Comparison of ENCODE assay signal across 8 cellular contexts in the genomic region with DNA sequence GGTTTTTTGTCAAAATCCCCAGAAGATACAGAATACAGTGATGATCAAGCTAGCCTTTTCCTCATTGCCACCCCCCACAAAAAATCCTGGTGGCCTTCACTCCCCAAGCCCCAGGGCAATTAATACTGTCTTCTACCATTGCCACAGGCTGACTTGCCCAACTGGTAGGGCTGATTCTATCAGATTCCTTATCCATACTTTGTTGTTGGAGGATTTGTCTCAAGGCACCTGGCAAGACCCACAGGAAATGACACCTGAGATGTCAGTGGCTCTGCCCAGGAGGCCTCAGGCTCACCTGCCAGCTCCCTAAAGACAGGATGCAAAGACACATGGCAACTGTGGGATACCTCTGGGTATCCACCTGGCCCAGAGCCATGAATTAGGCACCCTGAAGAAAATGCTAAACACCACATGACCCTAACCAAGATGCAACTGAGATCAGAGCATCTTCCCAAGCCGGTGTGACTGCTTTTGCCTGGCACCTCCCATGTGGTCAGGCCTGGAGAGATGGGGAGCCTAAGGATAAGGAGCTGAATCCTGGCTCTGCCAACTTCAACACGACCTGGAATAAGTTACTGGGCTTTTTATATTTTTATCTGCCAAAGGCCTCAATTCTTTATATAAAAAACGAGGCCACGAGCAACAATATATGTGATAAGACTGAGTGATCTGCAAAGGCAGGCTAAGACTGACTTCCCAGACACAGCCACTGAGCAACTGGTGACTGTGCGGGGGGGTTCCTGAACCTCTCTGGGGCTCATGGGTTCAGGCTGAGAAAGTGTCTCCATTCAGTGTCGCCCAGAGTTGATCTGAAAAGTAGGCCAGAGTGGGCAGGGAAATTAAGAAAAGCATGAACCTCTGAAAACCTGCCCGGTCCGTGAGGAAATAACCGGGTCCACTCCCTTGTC. TPM values are rescaled to one million over a fixed set of nuclear protein-coding genes. Genes with fewer than 3 reads are reported as not detected.
A peak's percentile ranks its signal among the peaks of the same experiment; 100 is the strongest.
DNase-seq lines count a peak whose midpoint lies in the region; TF ChIP-seq lines count a peak whose summit lies in the region.

No MANE protein-coding gene starts in this region.

- H3K4me3 ChIP-seq in Caco-2 (ENCODE audit: low read depth, low read length) (peak overlapping the region; percentile 74), brain microvascular endothelial cell (ENCODE audit: low read depth, low read length) (peak overlapping the region; percentile 85), liver (ENCODE audit: low read depth in 1 of 3, low read length in 3 of 3) (peak overlapping the region; percentile 71 to 84 (median 78)), stomach smooth muscle (ENCODE audit: low read length in 2 of 2) (peak overlapping the region; percentile 90 to 93)

- H2BK15ac ChIP-seq in H9 (ENCODE audit: low read depth, low read length) = no peak overlapping the region

- no peak overlapping the region for H3K14ac ChIP-seq in H9 (ENCODE audit: insufficient read depth, low read length)

- H3K18ac ChIP-seq in H9 (ENCODE audit: insufficient read length, low read depth, low read length) = no peak overlapping the region

- no CpG with 5 or more reads among the region's 9 CpGs for WGBS in H9 (ENCODE audit: extremely low coverage, insufficient read length, low lambda C conversion rate)
- WGBS in liver = 9% methylated on average over 9 of the region's 9 CpGs

- H3K56ac ChIP-seq in H9 (ENCODE audit: insufficient read length, low read depth, low read length) = no peak overlapping the region

- H3K79me1 ChIP-seq in H9 (ENCODE audit: insufficient read depth, low read depth, low read length, poor library complexity, severe bottlenecking) = peaks cover 3% of the 10 kb centered on the region

- TF ChIP-seq RAD21 in liver (IDR thresholded peaks at IDR 0.05) = no peak

- no peak overlapping the region for H2BK120ac ChIP-seq in H9 (ENCODE audit: low read depth, low read length, poor library complexity, severe bottlenecking)

- peak overlapping the region; percentile 51 for H3K4me2 ChIP-seq in H9 (ENCODE audit: insufficient read depth, insufficient read length, low read length)

- H2BK20ac ChIP-seq in H9 (ENCODE audit: low read depth, low read length, poor library complexity, severe bottlenecking) = no peak overlapping the region

- H3K4me3 Mint-ChIP-seq in Caco-2 (ENCODE audit: unreplicated experiment) = peak overlapping the region; percentile 90
- peak overlapping the region; percentile 84 to 87 for H3K4me3 Mint-ChIP-seq in H9

- H3K36me3 ChIP-seq in Caco-2 (ENCODE audit: control insufficient read depth, insufficient read depth, low read length) = no peaks in the 10 kb centered on the region
- H3K36me3 ChIP-seq in brain microvascular endothelial cell (replicated peaks) = no peaks in the 10 kb centered on the region
- peaks cover 0 to 5% (median 3%) of the 10 kb centered on the region in 4 donors for H3K36me3 ChIP-seq in liver (ENCODE audit: control insufficient read depth in 4 of 4, insufficient read depth in 3 of 4, low read depth in 1 of 4, low read length in 3 of 4)
- H3K36me3 ChIP-seq in stomach smooth muscle (ENCODE audit: control insufficient read depth in 2 of 2, insufficient read depth in 2 of 2, low read length in 2 of 2) = peaks cover 0 to 4% of the 10 kb centered on the region in 2 donors

- in situ Hi-C loops in brain microvascular endothelial cell (cut with HindIII; ENCODE audit: low pct_ligation_motif_present, low sequenced_read_pairs) (no loop called here), ACHN (cut with HindIII; ENCODE audit: low pct_ligation_motif_present, low pct_unique_long_range_greater_than_20kb, low sequenced_read_pairs) (no loop called here)

- BruUV-seq in Caco-2 (replicated peaks; lab: Mats Ljungman, UMichigan) = no TSS peak

- CTCF ChIA-PET in Caco-2 (lab: Charles Lee) = interaction anchor here (0.7 kb wide), 1 partner anchor 1267 kb away, joined by 4 read pairs; no protein-coding TSS in a partner anchor
- CTCF ChIA-PET in RWPE1 (lab: Yijun Ruan, JAX) = interaction anchor here (0.6 to 1.2 kb wide), 5 partner anchors 17 to 571 kb away, joined by 3 to 4 read pairs (median 3); no protein-coding TSS in a partner anchor

- H3K9me3 Mint-ChIP-seq in Caco-2 (ENCODE audit: unreplicated experiment) = no peaks in the 10 kb centered on the region
- H3K9me3 Mint-ChIP-seq in H9 = no peaks in the 10 kb centered on the region

- peaks cover 16% of the 10 kb centered on the region for H3K4me1 Mint-ChIP-seq in Caco-2 (ENCODE audit: low read depth, unreplicated experiment)
- peaks cover 31 to 36% of the 10 kb centered on the region in 2 experiments for H3K4me1 Mint-ChIP-seq in H9

- no peak overlapping the region for H4K8ac ChIP-seq in H9 (replicated peaks; ENCODE audit: insufficient read length, low read depth, low read length)

- H3K79me2 ChIP-seq in H9 (ENCODE audit: insufficient read depth, low read length) = 0 out of 2 replicates have a peak, but pooled peaks cover 2% of the 10 kb centered on the region

- no peak overlapping the region for H2AFZ ChIP-seq in H9 (ENCODE audit: low read length)

- no peaks in the 10 kb centered on the region for H3K27me3 ChIP-seq in Caco-2 (replicated peaks; ENCODE audit: control insufficient read depth, insufficient read depth, low read length)
- H3K27me3 ChIP-seq in H9 (ENCODE audit: insufficient read depth, low read length) = no peaks in the 10 kb centered on the region
- H3K27me3 ChIP-seq in brain microvascular endothelial cell (replicated peaks) = no peaks in the 10 kb centered on the region
- no peaks in the 10 kb centered on the region for H3K27me3 ChIP-seq in liver (ENCODE audit: control insufficient read depth in 4 of 4, insufficient read depth in 4 of 4, low read length in 3 of 4)
- no peaks in the 10 kb centered on the region for H3K27me3 ChIP-seq in stomach smooth muscle (ENCODE audit: control insufficient read depth in 1 of 2, insufficient read depth in 2 of 2, low read length in 2 of 2)

- no peak for TF ChIP-seq CTCF in Caco-2 (IDR thresholded peaks at IDR 0.05; ENCODE audit: insufficient read depth in 1 of 2, low read depth in 1 of 2, low read length in 1 of 2, severe bottlenecking in 1 of 2, unreplicated experiment in 1 of 2)
- TF ChIP-seq CTCF in H9 (conservative IDR thresholded peaks at IDR 0.05) = no peak
- TF ChIP-seq CTCF in RWPE1 (conservative IDR thresholded peaks at IDR 0.05; ENCODE audit: low read depth) = no peak
- TF ChIP-seq CTCF in brain microvascular endothelial cell (IDR thresholded peaks at IDR 0.05; ENCODE audit: low read depth, low read length, missing control alignments) = no peak
- no peak for TF ChIP-seq CTCF in liver (IDR thresholded peaks at IDR 0.05; ENCODE audit: low read depth, low read length, missing input control)

- no peak overlapping the region for H3K4ac ChIP-seq in H9 (ENCODE audit: low read depth, low read length)

- intact Hi-C loops in Caco-2 (cut with micrococcal nuclease; ENCODE audit: unreplicated experiment) = loop anchor here (1.0 kb wide), 1 partner anchor 14 kb away; the partner anchor contains the start of gene G3BP1

- H3K9me3 ChIP-seq in Caco-2 = no peaks in the 10 kb centered on the region
- no peaks in the 10 kb centered on the region for H3K9me3 ChIP-seq in H9 (ENCODE audit: control insufficient read depth, low read depth, low read length)
- no peaks in the 10 kb centered on the region for H3K9me3 ChIP-seq in liver (ENCODE audit: control insufficient read depth in 4 of 4, low read length in 3 of 4)
- H3K9me3 ChIP-seq in stomach smooth muscle (ENCODE audit: control insufficient read depth in 2 of 2, low read length in 2 of 2) = no peaks in the 10 kb centered on the region

- H2AK5ac ChIP-seq in H9 (ENCODE audit: insufficient read length, low read length) = no peak overlapping the region

- no peak overlapping the region for H2BK5ac ChIP-seq in H9 (ENCODE audit: insufficient read length, low read length)

- no peak overlapping the region for H3K23ac ChIP-seq in H9 (ENCODE audit: insufficient read length, low read depth, low read length)

- no peak overlapping the region for H4K91ac ChIP-seq in H9 (ENCODE audit: insufficient read length, low read depth, low read length)

- H3K4me1 ChIP-seq in Caco-2 = peaks cover 40% of the 10 kb centered on the region
- H3K4me1 ChIP-seq in H9 (ENCODE audit: insufficient read depth, low read length) = peaks cover 9% of the 10 kb centered on the region
- peaks cover 0 to 46% (median 30%) of the 10 kb centered on the region in 4 donors for H3K4me1 ChIP-seq in liver (ENCODE audit: control insufficient read depth in 4 of 4, insufficient read depth in 4 of 4, low read length in 3 of 4)
- H3K4me1 ChIP-seq in stomach smooth muscle (ENCODE audit: control insufficient read depth, insufficient read depth, low read length) = peaks cover 28% of the 10 kb centered on the region

- H3K27ac Mint-ChIP-seq in Caco-2 (ENCODE audit: unreplicated experiment) = peak overlapping the region; percentile 94
- no peak overlapping the region for H3K27ac Mint-ChIP-seq in H9

- H3K36me3 Mint-ChIP-seq in Caco-2 (ENCODE audit: insufficient read depth, unreplicated experiment) (peaks cover 6% of the 10 kb centered on the region), H9 (ENCODE audit: insufficient read depth in 1 of 3, low read depth in 3 of 3) (peaks cover 0 to 7% (median 5%) of the 10 kb centered on the region in 3 experiments; a peak in 2 of 7 replicates)

- peak in 1 of 2 experiments; percentile 26 for DNase-seq in Caco-2
- DNase-seq in H9 = no peak
- peak; percentile 40 for DNase-seq in RWPE1 (ENCODE audit: low spot score)
- peak; percentile 18 for DNase-seq in brain microvascular endothelial cell
- DNase-seq in KG1 (lab: John Stamatoyannopoulos, UW) = no peak
- no peak for DNase-seq in ACHN

- H4K20me1 ChIP-seq in H9 (ENCODE audit: control insufficient read depth, insufficient read depth, insufficient read length) = no peaks in the 10 kb centered on the region

- H3T11ph ChIP-seq in H9 (ENCODE audit: low read length) = no peak overlapping the region

- peaks cover 5% of the 10 kb centered on the region for H3K23me2 ChIP-seq in H9 (ENCODE audit: insufficient read length, low read depth, low read length, poor library complexity, severe bottlenecking)

- H4K5ac ChIP-seq in H9 (ENCODE audit: insufficient read length, low read depth, low read length) = no peak overlapping the region

- no peak overlapping the region for H2BK12ac ChIP-seq in H9 (ENCODE audit: insufficient read length, low read depth, low read length)

- H3K9ac ChIP-seq in H9 (ENCODE audit: extremely low read depth, insufficient read length, low read length) (peak overlapping the region; percentile 53), liver (ENCODE audit: low read depth in 1 of 2, low read length in 2 of 2) (peak overlapping the region; percentile 61 to 80), stomach smooth muscle (ENCODE audit: low read length in 2 of 2) (peak overlapping the region; percentile 81 to 89)

- POLR2A ChIA-PET in Caco-2 (lab: Charles Lee) (interaction anchor here (0.5 to 1.3 kb wide), 2 partner anchors 14 to 999 kb away, joined by 3 to 6 read pairs; partner anchors contain the start of genes DCTN4 and G3BP1), RWPE1 (lab: Yijun Ruan, JAX; ENCODE audit: low non-redundant PET) (interaction anchor here (0.6 to 1.2 kb wide), 3 partner anchors 8 to 97 kb away, joined by 3 to 4 read pairs (median 4); no protein-coding TSS in a partner anchor)

- H3K27ac ChIP-seq in H9 (ENCODE audit: insufficient read length, low read depth, low read length) (no peak overlapping the region), RWPE1 (peak overlapping the region; percentile 71), brain microvascular endothelial cell (peak overlapping the region; percentile 54), liver (ENCODE audit: low read depth in 1 of 2, low read length in 2 of 2) (peak overlapping the region; percentile 68 to 77), stomach smooth muscle (ENCODE audit: low read length) (no peak overlapping the region)

- no peaks in the 10 kb centered on the region for H3K27me3 Mint-ChIP-seq in Caco-2 (ENCODE audit: insufficient read depth, unreplicated experiment)
- H3K27me3 Mint-ChIP-seq in H9 (ENCODE audit: low read depth) = no peaks in the 10 kb centered on the region; the same call in 1 of the 2 replicates

RNA-seq across cellular contexts. Expression of gene ATOX1, which starts 0.9 kb away (rescaled TPM):
- total RNA-seq in Caco-2 (2022) = 135 and 139 TPM in 2 replicates
- total RNA-seq in H9 (2021) = 75.0 and 79.7 TPM in 2 replicates
- total RNA-seq in liver = 10 to 100 TPM; 25.9 to 49.0 TPM
- polyA plus RNA-seq in liver = 100 to 1,000 TPM; 142 to 307 TPM

RNA-seq across cellular contexts. Expression of gene G3BP1, which starts 14.3 kb away (rescaled TPM):
- total RNA-seq in Caco-2 (2022) (291 and 329 TPM in 2 replicates), H9 (2021) (439 and 448 TPM in 2 replicates), liver (100 to 1,000 TPM in 1 of 2 donors, 10 to 100 TPM in 1; 71.9 to 144 TPM)
- 10 to 100 TPM; 26.9 to 53.5 TPM for polyA plus RNA-seq in liver

Comparison
In these comparisons a context has a peak if more than half of its experiments do, and no peak if none do; other contexts are left out.
1. DNase-seq: peak in RWPE1 (single experiment) and brain microvascular endothelial cell (single experiment); none in H9 (single experiment), KG1 (single experiment) and ACHN (single experiment).
2. H3K27ac ChIP-seq: peak in RWPE1 (single experiment), brain microvascular endothelial cell (single experiment) and liver (2 of 2); none in H9 (single experiment) and stomach smooth muscle (single experiment).
3. Peak in every context shown above with its lines, with median percentiles within 50 percentile points of each other: H3K4me3 ChIP-seq and H3K9ac ChIP-seq.